11 cellular contexts compared by ENCODE assay signal in the genomic region with DNA sequence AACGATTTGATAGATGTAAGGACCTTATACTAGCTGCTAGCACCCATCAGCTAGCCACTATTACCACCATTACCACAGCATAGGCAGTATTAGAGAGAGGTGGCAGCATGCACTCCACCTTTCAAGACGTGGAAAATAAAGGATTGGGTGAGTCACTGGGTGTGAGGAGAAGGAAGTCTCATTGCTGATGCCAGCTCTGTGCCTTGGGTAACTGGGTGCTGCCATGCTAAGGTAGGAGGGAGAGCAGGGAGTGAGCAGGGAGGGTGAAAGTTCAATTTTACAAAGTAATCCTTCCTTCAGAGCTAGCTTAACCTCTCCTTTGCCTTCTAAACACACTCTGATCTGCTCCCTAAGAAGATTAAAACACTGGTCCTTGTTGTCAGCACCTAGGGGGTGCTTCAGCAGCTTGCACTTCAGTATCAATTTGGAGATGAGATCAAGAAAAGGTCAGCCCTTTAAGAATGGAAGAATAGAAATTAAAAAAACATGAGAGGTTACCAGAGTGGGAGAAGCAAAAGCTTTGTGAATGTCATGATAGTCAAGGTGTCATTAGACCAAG. TPM values are rescaled to one million over a fixed set of nuclear protein-coding genes. Genes with fewer than 3 reads are reported as not detected.
DNase-seq lines count a peak whose midpoint lies in the region; ATAC-seq, FAIRE-seq and TF ChIP-seq lines count a peak whose summit lies in the region.
"Had no signal": no experiment of that assay in that cellular context is flagged by ENCODE, and none has a peak within 500 bp of the region (broad histone marks: within the 10 kb centered on the region; RNA-seq: fewer than 3 reads in every experiment).

No MANE protein-coding gene starts in this region.

- H2AK5ac ChIP-seq in mesendoderm (ENCODE audit: low read length), result peak overlapping the region; percentile 23

- no peak overlapping the region for H3K18ac ChIP-seq in mesendoderm (ENCODE audit: low read length)

- no peak overlapping the region for H3K4me3 ChIP-seq in BLaER1
- H3K4me3 ChIP-seq in GM23338, result 0 out of 2 replicates have a peak overlapping the region, but pooled peaks have one; percentile 96
- H3K4me3 ChIP-seq in mesendoderm (ENCODE audit: low read length), result no peak overlapping the region

- no peak for ATAC-seq in GM23338

- DNase-seq in GM23338 (ENCODE audit: low spot score), result no peak
- peak; percentile 23 for DNase-seq in RKO (ENCODE audit: low spot score)
- DNase-seq in mesendoderm, result no peak
- DNase-seq in GM12891 (ENCODE audit: insufficient read length, low spot score), result no peak
- no peak for DNase-seq in stimulated activated CD4-positive, alpha-beta T cell treated with anti-CD3 and anti-CD28 coated beads, Interleukin-4, amount 100 ng/mL, for 1 hour
- no peak for DNase-seq in activated naive CD8-positive, alpha-beta T cell treated with anti-CD3 and anti-CD28 coated beads for 36 hours
- DNase-seq in NOMO-1 treated with dmso at 0.1 percent for 144 hours (lab: John Stamatoyannopoulos, UW; ENCODE audit: unreplicated experiment), result no peak
- DNase-seq: H9 had no signal

- H3K79me1 ChIP-seq in mesendoderm (ENCODE audit: low read length), result peaks cover 2% of the 10 kb centered on the region

- no peak overlapping the region for H3K23ac ChIP-seq in mesendoderm (ENCODE audit: low read length)

- H3K9ac ChIP-seq in BLaER1 (no peak overlapping the region), mesendoderm (ENCODE audit: low read length) (no peak overlapping the region)

- H3K4ac ChIP-seq in mesendoderm (ENCODE audit: low read depth, low read length), result no peak overlapping the region

- H3K4me1 Mint-ChIP-seq in GM23338, result peaks cover 22% of the 10 kb centered on the region
- H3K4me1 Mint-ChIP-seq in activated naive CD8-positive, alpha-beta T cell treated with anti-CD3 and anti-CD28 coated beads for 36 hours, result peaks cover 21% of the 10 kb centered on the region

- H3K4me1 ChIP-seq in BLaER1 (peaks cover 31% of the 10 kb centered on the region), GM23338 (ENCODE audit: insufficient read depth) (peaks cover 19% of the 10 kb centered on the region), mesendoderm (ENCODE audit: control insufficient read depth, low read depth, low read length) (peaks cover 2% of the 10 kb centered on the region)

- FAIRE-seq in GM12891 (lab: Jason Lieb, UNC), result no peak

- H3K27ac ChIP-seq in BLaER1 (no peak overlapping the region), GM23338 (ENCODE audit: low read depth) (no peak overlapping the region), mesendoderm (ENCODE audit: low read depth, low read length) (no peak overlapping the region)

- H3K27me3 ChIP-seq in BLaER1 (no peaks in the 10 kb centered on the region), GM23338 (ENCODE audit: insufficient read depth) (peaks cover 19% of the 10 kb centered on the region), mesendoderm (ENCODE audit: insufficient read depth, low read length, poor library complexity) (no peaks in the 10 kb centered on the region)
- H3K27me3 ChIP-seq: vagina had no signal

- H4K5ac ChIP-seq in mesendoderm (ENCODE audit: low read length), result no peak overlapping the region

- no peaks in the 10 kb centered on the region for H3K9me3 ChIP-seq in BLaER1
- H3K9me3 ChIP-seq: vagina had no signal

- WGBS in mesendoderm (ENCODE audit: extremely low coverage, insufficient coverage, low lambda C conversion rate), result no CpG with 5 or more reads among the region's 2 CpGs

- H3K36me3 ChIP-seq in BLaER1, result no peaks in the 10 kb centered on the region
- H3K36me3 ChIP-seq in GM23338 (ENCODE audit: insufficient read depth), result no peaks in the 10 kb centered on the region
- no peaks in the 10 kb centered on the region for H3K36me3 ChIP-seq in mesendoderm (ENCODE audit: control insufficient read depth, insufficient read depth, low read length)
- H3K36me3 ChIP-seq: vagina had no signal

- H3K9me2 ChIP-seq in GM23338 (ENCODE audit: insufficient read depth), result 0 out of 2 replicates have a peak, but pooled peaks cover 3% of the 10 kb centered on the region

- no peak overlapping the region for H2BK5ac ChIP-seq in mesendoderm (ENCODE audit: low read length)

- peaks cover 13% of the 10 kb centered on the region for H3K27me3 Mint-ChIP-seq in GM23338 (ENCODE audit: insufficient read depth, low read depth, poor library complexity)
- H3K27me3 Mint-ChIP-seq in activated naive CD8-positive, alpha-beta T cell treated with anti-CD3 and anti-CD28 coated beads for 36 hours, result peaks cover 41% of the 10 kb centered on the region

- no peak overlapping the region for H4K8ac ChIP-seq in mesendoderm (ENCODE audit: low read depth, low read length)

- H3K36me3 Mint-ChIP-seq in GM23338 (ENCODE audit: low read depth), result no peaks in the 10 kb centered on the region; the same call in 2 of the 3 replicates
- H3K36me3 Mint-ChIP-seq in activated naive CD8-positive, alpha-beta T cell treated with anti-CD3 and anti-CD28 coated beads for 36 hours, result peaks cover 1% of the 10 kb centered on the region

- H3K4me3 Mint-ChIP-seq in GM23338, result peak overlapping the region; percentile 75; the same call in 1 of the 3 replicates
- H3K4me3 Mint-ChIP-seq in activated naive CD8-positive, alpha-beta T cell treated with anti-CD3 and anti-CD28 coated beads for 36 hours, result no peak overlapping the region

- TF ChIP-seq POLR2A in GM12891 (IDR thresholded peaks at IDR 0.05; ENCODE audit: low read depth, low read length), result no peak

- no peaks in the 10 kb centered on the region for H3F3A ChIP-seq in GM23338 (replicated peaks; ENCODE audit: low read depth)

- H3K4me2 ChIP-seq in BLaER1, result peak overlapping the region; percentile 87
- H3K4me2 ChIP-seq in GM23338, result peak overlapping the region; percentile 89
- no peak overlapping the region for H3K4me2 ChIP-seq in mesendoderm (ENCODE audit: low read length)

- H4K20me1 ChIP-seq in BLaER1 (no peaks in the 10 kb centered on the region), GM23338 (replicated peaks; ENCODE audit: insufficient read depth) (no peaks in the 10 kb centered on the region)

- H2BK120ac ChIP-seq in mesendoderm (ENCODE audit: low read depth, low read length), result no peak overlapping the region

- H3K9me3 Mint-ChIP-seq in GM23338, result no peaks in the 10 kb centered on the region
- H3K9me3 Mint-ChIP-seq in activated naive CD8-positive, alpha-beta T cell treated with anti-CD3 and anti-CD28 coated beads for 36 hours, result no peaks in the 10 kb centered on the region
- H3K9me3 Mint-ChIP-seq: H9 had no signal

- peak overlapping the region; percentile 0 for H3K56ac ChIP-seq in mesendoderm (ENCODE audit: low read length)

- TF ChIP-seq CTCF in GM23338 (conservative IDR thresholded peaks at IDR 0.05; ENCODE audit: low read depth in 2 of 2), result no peak

- H2BK15ac ChIP-seq in mesendoderm (replicated peaks; ENCODE audit: low read depth), result no peak overlapping the region

- no peak overlapping the region for H3K27ac Mint-ChIP-seq in GM23338
- no peak overlapping the region for H3K27ac Mint-ChIP-seq in activated naive CD8-positive, alpha-beta T cell treated with anti-CD3 and anti-CD28 coated beads for 36 hours
- H3K27ac Mint-ChIP-seq: activated T-helper 2 cell treated with anti-CD3 and anti-CD28 coated beads, Interferon-gamma antibody, Interleukin-2, Interleukin-4, amounts not matched to agents 10 μg/mL and 5 μg/mL and 100 μg/mL, durations not matched to agents 14 hours and 24 hours and 36 hours; H9 had no signal

- H3K79me2 ChIP-seq in GM23338 (replicated peaks; ENCODE audit: insufficient read depth) (peaks cover 28% of the 10 kb centered on the region), mesendoderm (ENCODE audit: control insufficient read depth, insufficient read depth, low read length) (peaks cover 17% of the 10 kb centered on the region)

- H2AFZ ChIP-seq in GM23338, result 0 out of 2 replicates have a peak overlapping the region, but pooled peaks have one; percentile 18

TF ChIP-seq in GM23338, 12 proteins besides CTCF, POLR2A, EP300 and RAD21 (continues in another document):
- TF ChIP-seq EZH2phosphoT487 (IDR thresholded peaks at IDR 0.05; ENCODE audit: unreplicated experiment), result no peak
- TF ChIP-seq, protein P1, sequence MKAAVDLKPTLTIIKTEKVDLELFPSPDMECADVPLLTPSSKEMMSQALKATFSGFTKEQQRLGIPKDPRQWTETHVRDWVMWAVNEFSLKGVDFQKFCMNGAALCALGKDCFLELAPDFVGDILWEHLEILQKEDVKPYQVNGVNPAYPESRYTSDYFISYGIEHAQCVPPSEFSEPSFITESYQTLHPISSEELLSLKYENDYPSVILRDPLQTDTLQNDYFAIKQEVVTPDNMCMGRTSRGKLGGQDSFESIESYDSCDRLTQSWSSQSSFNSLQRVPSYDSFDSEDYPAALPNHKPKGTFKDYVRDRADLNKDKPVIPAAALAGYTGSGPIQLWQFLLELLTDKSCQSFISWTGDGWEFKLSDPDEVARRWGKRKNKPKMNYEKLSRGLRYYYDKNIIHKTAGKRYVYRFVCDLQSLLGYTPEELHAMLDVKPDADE (IDR thresholded peaks at IDR 0.05), result no peak

TF ChIP-seq in GM12891, 5 proteins besides CTCF, POLR2A, EP300 and RAD21:
- TF ChIP-seq PAX5 (IDR thresholded peaks at IDR 0.05; ENCODE audit: insufficient read depth, low read length, severe bottlenecking) (no peak), POU2F2 (IDR thresholded peaks at IDR 0.05; ENCODE audit: low read depth, low read length) (no peak), SPI1 (IDR thresholded peaks at IDR 0.05; ENCODE audit: low read depth, low read length) (no peak), POLR2AphosphoS5 (IDR thresholded peaks at IDR 0.05; ENCODE audit: low read depth, low read length) (no peak), TAF1 (IDR thresholded peaks at IDR 0.05; ENCODE audit: low read depth, low read length) (no peak)

RNA-seq across cellular contexts. Expression of gene LIN9, which starts 1.8 kb away (rescaled TPM):
- total RNA-seq in GM23338 (2014; rRNA removed; shearing (Covaris generic)), result 16.9 and 17.5 TPM in 2 replicates
- 11.8 and 12.4 TPM in 2 replicates for polyA plus RNA-seq in GM23338 (2016; fragmentation: Nextera tagmentation; extraction: Ambion mirVana)
- 10.6 TPM for polyA plus RNA-seq in mesendoderm (2013, experiment 1 of 2)
- polyA plus RNA-seq in mesendoderm (2013, experiment 2 of 2), result 10.9 TPM
- 1.9 TPM for polyA plus RNA-seq in GM12891 (2012; ENCODE audit: low read depth, missing spikeins)
- 10 to 100 TPM; 10.5 to 11.1 TPM for total RNA-seq in activated naive CD8-positive, alpha-beta T cell treated with anti-CD3 and anti-CD28 coated beads for 36 hours
